Comparison of ENCODE assay signal across 9 cellular contexts in genomic region chr11:2398664-2399355, GRCh38. TPM values are rescaled to one million over a fixed set of nuclear protein-coding genes. Genes with fewer than 3 reads are reported as not detected.
DNase-seq lines count a peak whose midpoint lies in the region; ATAC-seq and TF ChIP-seq lines count a peak whose summit lies in the region.
"Had no signal": no experiment of that assay in that cellular context is flagged by ENCODE, and none has a peak within 500 bp of the region (broad histone marks: within the 10 kb centered on the region; RNA-seq: fewer than 3 reads in every experiment).

No MANE protein-coding gene starts in this region.

- H3K9me2 ChIP-seq in SK-N-SH: no peaks in the 10 kb centered on the region

- WGBS in SK-N-SH (ENCODE audit: low lambda C conversion rate): 46% methylated on average over 3 of the region's 7 CpGs

- TF ChIP-seq EP300 in SK-N-SH (IDR thresholded peaks at IDR 0.05; ENCODE audit: borderline replicate concordance in 1 of 2, low read depth in 1 of 2, low read length in 1 of 2): no peak

- H3K4me3 ChIP-seq in SK-N-SH (ENCODE audit: low read depth in 2 of 2, low read length in 1 of 2): peak overlapping the region; percentile 88 to 91
- no peak overlapping the region; the same call in 1 of the 2 replicates for H3K4me3 ChIP-seq in WERI-Rb-1 (ENCODE audit: low read depth, low read length)
- no peak overlapping the region for H3K4me3 ChIP-seq in iPS-15b (ENCODE audit: low read depth, low read length)
- H3K4me3 ChIP-seq in stomach smooth muscle (ENCODE audit: low read length in 2 of 2): peak overlapping the region in 1 of 2 donors; percentile 67

- peak overlapping the region; percentile 94; the same call in 1 of the 2 replicates for H3K9ac ChIP-seq in SK-N-SH
- H3K9ac ChIP-seq in iPS-15b (ENCODE audit: low read depth, low read length): peak overlapping the region; percentile 87
- H3K9ac ChIP-seq in stomach smooth muscle (ENCODE audit: low read length in 2 of 2): peak overlapping the region; percentile 90 to 92

- CTCF ChIA-PET in SK-N-SH (lab: Yijun Ruan, JAX): interaction anchor here (0.6 to 9.9 kb wide), 17 partner anchors 12 to 212 kb away, joined by 3 to 166 read pairs (median 5); no protein-coding TSS in a partner anchor

- TF ChIP-seq RAD21 in SK-N-SH (IDR thresholded peaks at IDR 0.05; ENCODE audit: low read length): peak; percentile 48

- H2AFZ ChIP-seq in SK-N-SH (ENCODE audit: low read depth): no peak overlapping the region

- H3K9me3 ChIP-seq in SK-N-SH (no peaks in the 10 kb centered on the region), WERI-Rb-1 (ENCODE audit: severe bottlenecking) (no peaks in the 10 kb centered on the region), iPS-15b (ENCODE audit: control insufficient read depth, insufficient read depth, low read length) (no peaks in the 10 kb centered on the region), stomach smooth muscle (ENCODE audit: control insufficient read depth in 2 of 2, low read length in 2 of 2) (no peaks in the 10 kb centered on the region)

- H3K36me3 ChIP-seq in SK-N-SH (replicated peaks in 1 of 2; ENCODE audit: control insufficient read depth in 1 of 2, insufficient read depth in 2 of 2, low read length in 1 of 2) (peaks cover 8 to 48% of the 10 kb centered on the region in 2 experiments), WERI-Rb-1 (peaks cover 44% of the 10 kb centered on the region), iPS-15b (ENCODE audit: control insufficient read depth, insufficient read depth, low read length) (peaks cover 46% of the 10 kb centered on the region), stomach smooth muscle (ENCODE audit: control insufficient read depth in 2 of 2, insufficient read depth in 2 of 2, low read length in 2 of 2) (peaks cover 30 to 44% of the 10 kb centered on the region in 2 donors)

- TF ChIP-seq CTCF in SK-N-SH (IDR thresholded peaks at IDR 0.05): 0 out of 2 replicates have a peak, but pooled peaks have one; percentile 18
- peak; percentile 31; the same call in 1 of the 2 replicates for TF ChIP-seq CTCF in WERI-Rb-1 (IDR thresholded peaks at IDR 0.05; ENCODE audit: low read depth, low read length)

- H3K4me1 ChIP-seq in SK-N-SH (ENCODE audit: control insufficient read depth in 1 of 2, insufficient read depth in 2 of 2, low read depth in 1 of 2, low read length in 1 of 2): peaks cover 10 to 23% of the 10 kb centered on the region in 2 experiments; a peak in 2 of 4 replicates
- H3K4me1 ChIP-seq in iPS-15b (ENCODE audit: control insufficient read depth, insufficient read depth, low read length): no peaks in the 10 kb centered on the region
- H3K4me1 ChIP-seq in stomach smooth muscle (ENCODE audit: control insufficient read depth, insufficient read depth, low read length): peaks cover 38% of the 10 kb centered on the region

- no peak for ATAC-seq in SK-N-SH treated with all-trans-retinoic acid at 6 μM for 48 hours
- ATAC-seq in GM18502 (IDR thresholded peaks at IDR 0.05; ENCODE audit: poor library complexity, unreplicated experiment): no peak

- H4K20me1 ChIP-seq in SK-N-SH (ENCODE audit: insufficient read depth): peaks cover 3% of the 10 kb centered on the region; the same call in 1 of the 2 replicates

- POLR2A ChIA-PET in SK-N-SH (lab: Yijun Ruan, JAX): interaction anchor here (1.0 to 3.0 kb wide), 2 partner anchors 21 to 94 kb away, joined by 4 to 22 read pairs; partner anchors contain the start of gene CD81

- H3K79me2 ChIP-seq in SK-N-SH (ENCODE audit: insufficient read depth): peaks cover 34% of the 10 kb centered on the region

- peak overlapping the region; percentile 99 for H3K4me2 ChIP-seq in SK-N-SH

- DNase-seq in SK-N-SH (peak; percentile 67), WERI-Rb-1 (peak; percentile 28), AG20443 (ENCODE audit: low spot score) (no peak), NCI-H1436 (lab: John Stamatoyannopoulos, UW) (no peak)
- DNase-seq: cortex of kidney had no signal

- H3K27ac ChIP-seq in SK-N-SH (ENCODE audit: low read depth in 2 of 2, low read length in 1 of 2) (peak overlapping the region; percentile 93 to 95), WERI-Rb-1 (peak overlapping the region; percentile 78), stomach smooth muscle (ENCODE audit: low read length) (peak overlapping the region; percentile 99)

- no peaks in the 10 kb centered on the region for H3K27me3 ChIP-seq in SK-N-SH (ENCODE audit: insufficient read depth)
- H3K27me3 ChIP-seq in WERI-Rb-1 (ENCODE audit: insufficient read depth, low read depth, severe bottlenecking): no peaks in the 10 kb centered on the region
- no peaks in the 10 kb centered on the region for H3K27me3 ChIP-seq in iPS-15b (ENCODE audit: control insufficient read depth, insufficient read depth, low read length)
- H3K27me3 ChIP-seq in stomach smooth muscle (ENCODE audit: control insufficient read depth in 1 of 2, insufficient read depth in 2 of 2, low read length in 2 of 2): no peaks in the 10 kb centered on the region

- peaks cover 10% of the 10 kb centered on the region for H3F3A ChIP-seq in SK-N-SH (replicated peaks; ENCODE audit: insufficient read depth)

TF ChIP-seq in SK-N-SH, 30 proteins besides CTCF, POLR2A, EP300 and RAD21:
- TF ChIP-seq CHD2 (IDR thresholded peaks at IDR 0.05; ENCODE audit: low read length, partially characterized antibody) (no peak), SMC3 (IDR thresholded peaks at IDR 0.05; ENCODE audit: low read depth, low read length) (peak; percentile 33; the same call in 1 of the 2 replicates)

TF ChIP-seq in SK-N-SH treated with all-trans-retinoic acid at 6 μM for 48 hours, 23 proteins besides CTCF, POLR2A, EP300 and RAD21 (continues in another document):
- no peak for TF ChIP-seq CSDC2 (CRISPR knock-in tag; IDR thresholded peaks at IDR 0.05)
- TF ChIP-seq PPARA (CRISPR knock-in tag; IDR thresholded peaks at IDR 0.05; ENCODE audit: borderline replicate concordance): no peak
- TF ChIP-seq GLIS3 (CRISPR knock-in tag; IDR thresholded peaks at IDR 0.05): no peak
- TF ChIP-seq ISL1 (CRISPR knock-in tag; IDR thresholded peaks at IDR 0.05): no peak
- no peak for TF ChIP-seq ZNF8 (CRISPR knock-in tag; IDR thresholded peaks at IDR 0.05)
- no peak for TF ChIP-seq TCF4 (CRISPR knock-in tag; IDR thresholded peaks at IDR 0.05; ENCODE audit: borderline replicate concordance)
- TF ChIP-seq POU6F1 (CRISPR knock-in tag; IDR thresholded peaks at IDR 0.05; ENCODE audit: borderline replicate concordance, low read depth): no peak
- TF ChIP-seq, protein P1, sequence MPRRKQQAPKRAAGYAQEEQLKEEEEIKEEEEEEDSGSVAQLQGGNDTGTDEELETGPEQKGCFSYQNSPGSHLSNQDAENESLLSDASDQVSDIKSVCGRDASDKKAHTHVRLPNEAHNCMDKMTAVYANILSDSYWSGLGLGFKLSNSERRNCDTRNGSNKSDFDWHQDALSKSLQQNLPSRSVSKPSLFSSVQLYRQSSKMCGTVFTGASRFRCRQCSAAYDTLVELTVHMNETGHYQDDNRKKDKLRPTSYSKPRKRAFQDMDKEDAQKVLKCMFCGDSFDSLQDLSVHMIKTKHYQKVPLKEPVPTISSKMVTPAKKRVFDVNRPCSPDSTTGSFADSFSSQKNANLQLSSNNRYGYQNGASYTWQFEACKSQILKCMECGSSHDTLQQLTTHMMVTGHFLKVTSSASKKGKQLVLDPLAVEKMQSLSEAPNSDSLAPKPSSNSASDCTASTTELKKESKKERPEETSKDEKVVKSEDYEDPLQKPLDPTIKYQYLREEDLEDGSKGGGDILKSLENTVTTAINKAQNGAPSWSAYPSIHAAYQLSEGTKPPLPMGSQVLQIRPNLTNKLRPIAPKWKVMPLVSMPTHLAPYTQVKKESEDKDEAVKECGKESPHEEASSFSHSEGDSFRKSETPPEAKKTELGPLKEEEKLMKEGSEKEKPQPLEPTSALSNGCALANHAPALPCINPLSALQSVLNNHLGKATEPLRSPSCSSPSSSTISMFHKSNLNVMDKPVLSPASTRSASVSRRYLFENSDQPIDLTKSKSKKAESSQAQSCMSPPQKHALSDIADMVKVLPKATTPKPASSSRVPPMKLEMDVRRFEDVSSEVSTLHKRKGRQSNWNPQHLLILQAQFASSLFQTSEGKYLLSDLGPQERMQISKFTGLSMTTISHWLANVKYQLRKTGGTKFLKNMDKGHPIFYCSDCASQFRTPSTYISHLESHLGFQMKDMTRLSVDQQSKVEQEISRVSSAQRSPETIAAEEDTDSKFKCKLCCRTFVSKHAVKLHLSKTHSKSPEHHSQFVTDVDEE (CRISPR knock-in tag; IDR thresholded peaks at IDR 0.05): no peak
- TF ChIP-seq ZFP30 (CRISPR knock-in tag; IDR thresholded peaks at IDR 0.05): no peak
- TF ChIP-seq OSR1 (CRISPR knock-in tag; IDR thresholded peaks at IDR 0.05): no peak
- no peak for TF ChIP-seq ESRRG (CRISPR knock-in tag; IDR thresholded peaks at IDR 0.05)

RNA-seq across cellular contexts. Expression of gene TSSC4, which starts 1.7 kb away (rescaled TPM):
- 45.1 and 45.3 TPM in 2 replicates for polyA plus RNA-seq in SK-N-SH (2012; rRNA removed)
- 16.4 and 28.2 TPM in 2 replicates for polyA plus RNA-seq in SK-N-SH (2012; cell fraction: cytosol; rRNA removed)
- 77.0 and 98.8 TPM in 2 replicates for polyA plus RNA-seq in SK-N-SH (2012; cell fraction: nucleus; rRNA removed)

RNA-seq across cellular contexts. Expression of gene CD81, which starts 21.7 kb away (rescaled TPM):
- polyA plus RNA-seq in SK-N-SH (2012; rRNA removed): 373 and 517 TPM in 2 replicates
- polyA plus RNA-seq in SK-N-SH (2012; cell fraction: cytosol; rRNA removed): 330 and 548 TPM in 2 replicates
- polyA plus RNA-seq in SK-N-SH (2012; cell fraction: nucleus; rRNA removed): 422 and 433 TPM in 2 replicates

RNA-seq across cellular contexts. Expression of gene TRPM5, which starts 45.5 kb away (rescaled TPM):
- polyA plus RNA-seq in SK-N-SH (2012; rRNA removed): not detected in 2 replicates
- polyA plus RNA-seq in SK-N-SH (2012; cell fraction: cytosol; rRNA removed): not detected in 2 replicates
- 0.06 and 0.07 TPM in 2 replicates for polyA plus RNA-seq in SK-N-SH (2012; cell fraction: nucleus; rRNA removed)

RNA-seq across cellular contexts. Expression of gene KCNQ1, which starts 46.0 kb away (rescaled TPM):
- polyA plus RNA-seq in SK-N-SH (2012; rRNA removed): 0.05 and 0.15 TPM in 2 replicates
- 0.10 and 0.12 TPM in 2 replicates for polyA plus RNA-seq in SK-N-SH (2012; cell fraction: cytosol; rRNA removed)
- polyA plus RNA-seq in SK-N-SH (2012; cell fraction: nucleus; rRNA removed): 0.06 and 0.40 TPM in 2 replicates

Comparison
In these comparisons a context has a peak if more than half of its experiments do, and no peak if none do; other contexts are left out.
1. DNase-seq: peak in SK-N-SH (single experiment) and WERI-Rb-1 (single experiment); none in AG20443 (single experiment) and NCI-H1436 (single experiment).
2. H3K4me3 ChIP-seq: peak in SK-N-SH (2 of 2); none in WERI-Rb-1 (single experiment) and iPS-15b (single experiment).
3. Peak in every context shown above with its lines, with median percentiles within 50 percentile points of each other: H3K27ac ChIP-seq and H3K9ac ChIP-seq.